11 cellular contexts compared by ENCODE assay signal in genomic region chr2:227839340-227840129, GRCh38. TPM values are rescaled to one million over a fixed set of nuclear protein-coding genes. Genes with fewer than 3 reads are reported as not detected.
"Had no signal": no experiment of that assay in that cellular context is flagged by ENCODE, and none has a peak within 500 bp of the region (broad histone marks: within the 10 kb centered on the region; RNA-seq: fewer than 3 reads in every experiment).

No MANE protein-coding gene starts in this region.

RNA-seq across cellular contexts. Expression of gene CCL20, which starts 25.9 kb away (rescaled TPM):
- total RNA-seq: activated naive CD8-positive, alpha-beta T cell treated with anti-CD3 and anti-CD28 coated beads, Interleukin-2, amount 10 ng/mL, durations not matched to agents 7 days and 5 days; cardiac muscle cell; cerebellum; heart right ventricle; left lobe of liver; naive thymus-derived CD8-positive, alpha-beta T cell; posterior vena cava; temporal lobe had no signal
- polyA plus RNA-seq: naive thymus-derived CD8-positive, alpha-beta T cell had no signal

RNA-seq across cellular contexts. Expression of gene DAW1, which starts 31.9 kb away (rescaled TPM):
- total RNA-seq: activated CD4-positive, alpha-beta memory T cell treated with anti-CD3 and anti-CD28 coated beads for 36 hours; activated naive CD4-positive, alpha-beta T cell treated with anti-CD3 and anti-CD28 coated beads for 36 hours; activated naive CD8-positive, alpha-beta T cell treated with anti-CD3 and anti-CD28 coated beads, Interleukin-2, amount 10 ng/mL, durations not matched to agents 7 days and 5 days; left lobe of liver; naive thymus-derived CD8-positive, alpha-beta T cell; sigmoid colon had no signal
- polyA plus RNA-seq: cardiac muscle cell; naive thymus-derived CD8-positive, alpha-beta T cell had no signal
